Comparison of ENCODE assay signal across 1 cellular context in the genomic region with DNA sequence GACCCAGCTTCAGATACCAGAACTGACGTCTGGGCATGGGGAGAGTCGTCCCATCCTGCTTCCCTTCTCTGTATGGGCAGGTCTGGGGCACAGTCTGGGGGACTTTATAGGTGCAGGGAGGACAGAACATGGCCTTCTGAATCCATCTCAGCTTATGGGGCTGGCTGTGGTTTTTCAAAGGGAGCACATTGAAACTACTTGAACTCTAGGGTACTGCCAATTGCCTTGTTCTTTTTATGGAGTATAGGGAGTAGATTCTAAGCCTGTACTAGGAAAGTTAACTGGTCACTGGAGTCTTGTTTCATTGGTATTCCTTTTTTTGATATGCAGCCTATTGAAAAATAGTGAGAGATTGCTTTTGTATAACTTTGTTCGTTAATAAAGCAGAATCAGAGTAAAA.
TF ChIP-seq lines count a peak whose summit lies in the region.

No MANE protein-coding gene starts in this region.

TF ChIP-seq in GM23338, 12 proteins besides CTCF, POLR2A, EP300 and RAD21 (continued from another document):
- TF ChIP-seq ZNF114 (CRISPR knock-in tag; IDR thresholded peaks at IDR 0.05) (no peak), ZNF331 (CRISPR knock-in tag; IDR thresholded peaks at IDR 0.05; ENCODE audit: low read depth) (no peak), CREB1 (CRISPR knock-in tag; IDR thresholded peaks at IDR 0.05; ENCODE audit: low read depth) (no peak), POLR2AphosphoS5 (IDR thresholded peaks at IDR 0.05; ENCODE audit: low read depth) (no peak), STAT1 (IDR thresholded peaks at IDR 0.05; ENCODE audit: unreplicated experiment) (no peak), EZH2phosphoT487 (IDR thresholded peaks at IDR 0.05; ENCODE audit: unreplicated experiment) (no peak), JUNB (IDR thresholded peaks at IDR 0.05; ENCODE audit: unreplicated experiment) (no peak), EZH2 (IDR thresholded peaks at IDR 0.05; ENCODE audit: low read depth, unreplicated experiment) (no peak)
- TF ChIP-seq, protein P1, sequence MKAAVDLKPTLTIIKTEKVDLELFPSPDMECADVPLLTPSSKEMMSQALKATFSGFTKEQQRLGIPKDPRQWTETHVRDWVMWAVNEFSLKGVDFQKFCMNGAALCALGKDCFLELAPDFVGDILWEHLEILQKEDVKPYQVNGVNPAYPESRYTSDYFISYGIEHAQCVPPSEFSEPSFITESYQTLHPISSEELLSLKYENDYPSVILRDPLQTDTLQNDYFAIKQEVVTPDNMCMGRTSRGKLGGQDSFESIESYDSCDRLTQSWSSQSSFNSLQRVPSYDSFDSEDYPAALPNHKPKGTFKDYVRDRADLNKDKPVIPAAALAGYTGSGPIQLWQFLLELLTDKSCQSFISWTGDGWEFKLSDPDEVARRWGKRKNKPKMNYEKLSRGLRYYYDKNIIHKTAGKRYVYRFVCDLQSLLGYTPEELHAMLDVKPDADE (IDR thresholded peaks at IDR 0.05), result no peak
- TF ChIP-seq, protein P2, sequence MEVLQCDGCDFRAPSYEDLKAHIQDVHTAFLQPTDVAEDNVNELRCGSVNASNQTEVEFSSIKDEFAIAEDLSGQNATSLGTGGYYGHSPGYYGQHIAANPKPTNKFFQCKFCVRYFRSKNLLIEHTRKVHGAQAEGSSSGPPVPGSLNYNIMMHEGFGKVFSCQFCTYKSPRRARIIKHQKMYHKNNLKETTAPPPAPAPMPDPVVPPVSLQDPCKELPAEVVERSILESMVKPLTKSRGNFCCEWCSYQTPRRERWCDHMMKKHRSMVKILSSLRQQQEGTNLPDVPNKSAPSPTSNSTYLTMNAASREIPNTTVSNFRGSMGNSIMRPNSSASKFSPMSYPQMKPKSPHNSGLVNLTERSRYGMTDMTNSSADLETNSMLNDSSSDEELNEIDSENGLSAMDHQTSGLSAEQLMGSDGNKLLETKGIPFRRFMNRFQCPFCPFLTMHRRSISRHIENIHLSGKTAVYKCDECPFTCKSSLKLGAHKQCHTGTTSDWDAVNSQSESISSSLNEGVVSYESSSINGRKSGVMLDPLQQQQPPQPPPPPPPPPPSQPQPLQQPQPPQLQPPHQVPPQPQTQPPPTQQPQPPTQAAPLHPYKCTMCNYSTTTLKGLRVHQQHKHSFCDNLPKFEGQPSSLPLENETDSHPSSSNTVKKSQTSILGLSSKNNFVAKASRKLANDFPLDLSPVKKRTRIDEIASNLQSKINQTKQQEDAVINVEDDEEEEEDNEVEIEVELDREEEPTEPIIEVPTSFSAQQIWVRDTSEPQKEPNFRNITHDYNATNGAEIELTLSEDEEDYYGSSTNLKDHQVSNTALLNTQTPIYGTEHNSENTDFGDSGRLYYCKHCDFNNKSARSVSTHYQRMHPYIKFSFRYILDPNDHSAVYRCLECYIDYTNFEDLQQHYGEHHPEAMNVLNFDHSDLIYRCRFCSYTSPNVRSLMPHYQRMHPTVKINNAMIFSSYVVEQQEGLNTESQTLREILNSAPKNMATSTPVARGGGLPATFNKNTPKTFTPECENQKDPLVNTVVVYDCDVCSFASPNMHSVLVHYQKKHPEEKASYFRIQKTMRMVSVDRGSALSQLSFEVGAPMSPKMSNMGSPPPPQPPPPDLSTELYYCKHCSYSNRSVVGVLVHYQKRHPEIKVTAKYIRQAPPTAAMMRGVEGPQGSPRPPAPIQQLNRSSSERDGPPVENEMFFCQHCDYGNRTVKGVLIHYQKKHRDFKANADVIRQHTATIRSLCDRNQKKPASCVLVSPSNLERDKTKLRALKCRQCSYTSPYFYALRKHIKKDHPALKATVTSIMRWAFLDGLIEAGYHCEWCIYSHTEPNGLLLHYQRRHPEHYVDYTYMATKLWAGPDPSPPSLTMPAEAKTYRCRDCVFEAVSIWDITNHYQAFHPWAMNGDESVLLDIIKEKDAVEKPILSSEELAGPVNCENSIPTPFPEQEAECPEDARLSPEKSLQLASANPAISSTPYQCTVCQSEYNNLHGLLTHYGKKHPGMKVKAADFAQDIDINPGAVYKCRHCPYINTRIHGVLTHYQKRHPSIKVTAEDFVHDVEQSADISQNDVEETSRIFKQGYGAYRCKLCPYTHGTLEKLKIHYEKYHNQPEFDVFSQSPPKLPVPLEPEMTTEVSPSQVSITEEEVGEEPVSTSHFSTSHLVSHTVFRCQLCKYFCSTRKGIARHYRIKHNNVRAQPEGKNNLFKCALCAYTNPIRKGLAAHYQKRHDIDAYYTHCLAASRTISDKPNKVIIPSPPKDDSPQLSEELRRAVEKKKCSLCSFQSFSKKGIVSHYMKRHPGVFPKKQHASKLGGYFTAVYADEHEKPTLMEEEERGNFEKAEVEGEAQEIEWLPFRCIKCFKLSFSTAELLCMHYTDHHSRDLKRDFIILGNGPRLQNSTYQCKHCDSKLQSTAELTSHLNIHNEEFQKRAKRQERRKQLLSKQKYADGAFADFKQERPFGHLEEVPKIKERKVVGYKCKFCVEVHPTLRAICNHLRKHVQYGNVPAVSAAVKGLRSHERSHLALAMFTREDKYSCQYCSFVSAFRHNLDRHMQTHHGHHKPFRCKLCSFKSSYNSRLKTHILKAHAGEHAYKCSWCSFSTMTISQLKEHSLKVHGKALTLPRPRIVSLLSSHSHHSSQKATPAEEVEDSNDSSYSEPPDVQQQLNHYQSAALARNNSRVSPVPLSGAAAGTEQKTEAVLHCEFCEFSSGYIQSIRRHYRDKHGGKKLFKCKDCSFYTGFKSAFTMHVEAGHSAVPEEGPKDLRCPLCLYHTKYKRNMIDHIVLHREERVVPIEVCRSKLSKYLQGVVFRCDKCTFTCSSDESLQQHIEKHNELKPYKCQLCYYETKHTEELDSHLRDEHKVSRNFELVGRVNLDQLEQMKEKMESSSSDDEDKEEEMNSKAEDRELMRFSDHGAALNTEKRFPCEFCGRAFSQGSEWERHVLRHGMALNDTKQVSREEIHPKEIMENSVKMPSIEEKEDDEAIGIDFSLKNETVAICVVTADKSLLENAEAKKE (CRISPR knock-in tag; IDR thresholded peaks at IDR 0.05), result no peak
- TF ChIP-seq, protein P3, sequence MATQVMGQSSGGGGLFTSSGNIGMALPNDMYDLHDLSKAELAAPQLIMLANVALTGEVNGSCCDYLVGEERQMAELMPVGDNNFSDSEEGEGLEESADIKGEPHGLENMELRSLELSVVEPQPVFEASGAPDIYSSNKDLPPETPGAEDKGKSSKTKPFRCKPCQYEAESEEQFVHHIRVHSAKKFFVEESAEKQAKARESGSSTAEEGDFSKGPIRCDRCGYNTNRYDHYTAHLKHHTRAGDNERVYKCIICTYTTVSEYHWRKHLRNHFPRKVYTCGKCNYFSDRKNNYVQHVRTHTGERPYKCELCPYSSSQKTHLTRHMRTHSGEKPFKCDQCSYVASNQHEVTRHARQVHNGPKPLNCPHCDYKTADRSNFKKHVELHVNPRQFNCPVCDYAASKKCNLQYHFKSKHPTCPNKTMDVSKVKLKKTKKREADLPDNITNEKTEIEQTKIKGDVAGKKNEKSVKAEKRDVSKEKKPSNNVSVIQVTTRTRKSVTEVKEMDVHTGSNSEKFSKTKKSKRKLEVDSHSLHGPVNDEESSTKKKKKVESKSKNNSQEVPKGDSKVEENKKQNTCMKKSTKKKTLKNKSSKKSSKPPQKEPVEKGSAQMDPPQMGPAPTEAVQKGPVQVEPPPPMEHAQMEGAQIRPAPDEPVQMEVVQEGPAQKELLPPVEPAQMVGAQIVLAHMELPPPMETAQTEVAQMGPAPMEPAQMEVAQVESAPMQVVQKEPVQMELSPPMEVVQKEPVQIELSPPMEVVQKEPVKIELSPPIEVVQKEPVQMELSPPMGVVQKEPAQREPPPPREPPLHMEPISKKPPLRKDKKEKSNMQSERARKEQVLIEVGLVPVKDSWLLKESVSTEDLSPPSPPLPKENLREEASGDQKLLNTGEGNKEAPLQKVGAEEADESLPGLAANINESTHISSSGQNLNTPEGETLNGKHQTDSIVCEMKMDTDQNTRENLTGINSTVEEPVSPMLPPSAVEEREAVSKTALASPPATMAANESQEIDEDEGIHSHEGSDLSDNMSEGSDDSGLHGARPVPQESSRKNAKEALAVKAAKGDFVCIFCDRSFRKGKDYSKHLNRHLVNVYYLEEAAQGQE (IDR thresholded peaks at IDR 0.05; ENCODE audit: unreplicated experiment), result no peak
